Comparison of ENCODE assay signal across 7 cellular contexts in genomic region chr20:43955244-43956191, GRCh38.
DNase-seq lines count a peak whose midpoint lies in the region; ATAC-seq lines count a peak whose summit lies in the region.

No MANE protein-coding gene starts in this region.

- peaks cover 4% of the 10 kb centered on the region for H3K9me3 Mint-ChIP-seq in stimulated activated effector memory CD8-positive, alpha-beta T cell treated with anti-CD3 and anti-CD28 coated beads, Interleukin-12 subunit alpha, Interleukin-12 subunit beta, amount 100 ng/mL, for 72 hours

- H3K36me3 Mint-ChIP-seq in stimulated activated effector memory CD8-positive, alpha-beta T cell treated with anti-CD3 and anti-CD28 coated beads, Interleukin-12 subunit alpha, Interleukin-12 subunit beta, amount 100 ng/mL, for 72 hours, result peaks cover 16% of the 10 kb centered on the region

- ATAC-seq in GM18861 (IDR thresholded peaks at IDR 0.05; ENCODE audit: unreplicated experiment) (peak; percentile 63), HG02763 (IDR thresholded peaks at IDR 0.05; ENCODE audit: unreplicated experiment) (peak; percentile 75)
- ATAC-seq in stimulated activated effector memory CD8-positive, alpha-beta T cell treated with anti-CD3 and anti-CD28 coated beads, Interleukin-12 subunit alpha, Interleukin-12 subunit beta, amount 100 ng/mL, for 72 hours, result peak; percentile 96

- peak overlapping the region; percentile 43 for H3K4me3 Mint-ChIP-seq in stimulated activated effector memory CD8-positive, alpha-beta T cell treated with anti-CD3 and anti-CD28 coated beads, Interleukin-12 subunit alpha, Interleukin-12 subunit beta, amount 100 ng/mL, for 72 hours

- H3K27ac Mint-ChIP-seq in stimulated activated effector memory CD8-positive, alpha-beta T cell treated with anti-CD3 and anti-CD28 coated beads, Interleukin-12 subunit alpha, Interleukin-12 subunit beta, amount 100 ng/mL, for 72 hours, result peak overlapping the region; percentile 68

- peaks cover 86% of the 10 kb centered on the region for H3K4me1 Mint-ChIP-seq in stimulated activated effector memory CD8-positive, alpha-beta T cell treated with anti-CD3 and anti-CD28 coated beads, Interleukin-12 subunit alpha, Interleukin-12 subunit beta, amount 100 ng/mL, for 72 hours

- DNase-seq in NCI-H226, result peak; percentile 91
- DNase-seq in activated T-cell treated with anti-CD3 and anti-CD28 coated beads for 48 hours (ENCODE audit: low read depth), result peak; percentile 23
- DNase-seq in foreskin melanocyte, result peak; percentile 65
- peak in 1 of 2 donors; percentile 70 for DNase-seq in stimulated activated effector memory CD8-positive, alpha-beta T cell treated with anti-CD3 and anti-CD28 coated beads, Interleukin-12 subunit alpha, Interleukin-12 subunit beta, amount 100 ng/mL, for 72 hours (ENCODE audit: low spot score in 2 of 2)
- DNase-seq in DMS153 treated with DMSO at 0.1 percent for 48 hours (lab: John Stamatoyannopoulos, UW; ENCODE audit: unreplicated experiment), result no peak
